In the genomic region with DNA sequence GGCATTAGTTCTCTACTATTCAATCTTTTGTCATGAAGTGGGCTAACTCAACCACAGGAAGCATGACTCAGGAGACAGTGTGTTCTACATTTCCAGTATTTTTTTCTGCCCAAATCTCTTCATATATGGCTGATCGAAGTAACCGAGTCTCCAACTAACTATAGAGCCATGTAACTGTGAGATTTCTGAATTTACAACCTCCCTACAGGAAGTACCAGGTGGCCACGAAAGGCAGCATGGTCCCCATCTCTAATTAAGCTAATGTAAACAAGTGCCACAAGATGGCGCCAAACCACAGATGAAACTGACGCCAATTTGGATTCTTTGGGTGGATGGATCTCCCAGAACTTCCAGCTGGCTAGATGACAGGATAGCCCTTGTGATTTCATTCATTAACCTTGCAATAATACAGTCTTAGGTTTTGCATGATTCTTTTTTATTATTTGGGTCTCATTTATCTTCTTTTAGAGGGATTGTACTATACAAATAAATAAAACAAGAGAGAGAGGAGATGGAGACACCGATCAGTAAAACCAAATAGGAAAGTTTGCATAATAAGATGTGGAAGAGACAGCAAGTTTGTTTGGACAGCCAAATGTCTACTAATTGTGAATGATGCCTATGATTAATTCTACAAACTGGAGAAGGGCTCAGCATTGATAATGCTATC, we compare ENCODE assay signal across 8 cellular contexts. TPM values are rescaled to one million over a fixed set of nuclear protein-coding genes. Genes with fewer than 3 reads are reported as not detected.
DNase-seq lines count a peak whose midpoint lies in the region; ATAC-seq and TF ChIP-seq lines count a peak whose summit lies in the region.

No MANE protein-coding gene starts in this region.

- no peak overlapping the region for H3K27ac ChIP-seq in hepatocyte
- H3K27ac ChIP-seq in smooth muscle cell (ENCODE audit: low read depth): no peak overlapping the region

- no peak overlapping the region for H3K4me2 ChIP-seq in hepatocyte
- no peak overlapping the region for H3K4me2 ChIP-seq in smooth muscle cell

- TF ChIP-seq CTCF in hepatocyte (IDR thresholded peaks at IDR 0.05; ENCODE audit: poor library complexity) (peak; percentile 75), smooth muscle cell (IDR thresholded peaks at IDR 0.05; ENCODE audit: borderline replicate concordance, insufficient read depth, poor library complexity, severe bottlenecking) (peak; percentile 79)

- peak; percentile 90 for ATAC-seq in HG02571 (IDR thresholded peaks at IDR 0.05; ENCODE audit: unreplicated experiment)

- no peaks in the 10 kb centered on the region for H3K9me2 ChIP-seq in hepatocyte (replicated peaks; ENCODE audit: insufficient read depth)

- H4K20me1 ChIP-seq in hepatocyte (ENCODE audit: insufficient read depth, poor library complexity, severe bottlenecking) (no peaks in the 10 kb centered on the region), smooth muscle cell (ENCODE audit: low read depth) (no peaks in the 10 kb centered on the region)

- H3K27me3 ChIP-seq in hepatocyte (no peaks in the 10 kb centered on the region), smooth muscle cell (ENCODE audit: low read depth) (no peaks in the 10 kb centered on the region)

- DNase-seq in NCI-H1436 (lab: John Stamatoyannopoulos, UW) (peak; percentile 52), NCI-H1436 treated with DMSO at 0.1 percent for 48 hours (lab: John Stamatoyannopoulos, UW) (no peak), MV-4-11 (lab: John Stamatoyannopoulos, UW) (peak; percentile 71), T-helper 1 cell (peak; percentile 20 to 78 (median 54)), amniotic stem cell (lab: John Stamatoyannopoulos, UW) (peak; percentile 56), hepatocyte (ENCODE audit: low spot score) (peak; percentile 80), smooth muscle cell (lab: John Stamatoyannopoulos, UW; ENCODE audit: unreplicated experiment) (no peak)

- H2AFZ ChIP-seq in hepatocyte (no peak overlapping the region), smooth muscle cell (ENCODE audit: low read depth) (no peak overlapping the region)

- H3K36me3 ChIP-seq in hepatocyte (replicated peaks; ENCODE audit: insufficient read depth, low read depth) (no peaks in the 10 kb centered on the region), smooth muscle cell (ENCODE audit: low read depth) (no peaks in the 10 kb centered on the region)

- no peak overlapping the region for H3K9ac ChIP-seq in smooth muscle cell (ENCODE audit: low read depth)

- H3K79me2 ChIP-seq in hepatocyte: no peaks in the 10 kb centered on the region
- H3K79me2 ChIP-seq in smooth muscle cell (ENCODE audit: low read depth): no peaks in the 10 kb centered on the region

- no peaks in the 10 kb centered on the region for H3F3A ChIP-seq in smooth muscle cell (ENCODE audit: low read depth)

- H3K4me1 ChIP-seq in hepatocyte (ENCODE audit: insufficient read depth) (no peaks in the 10 kb centered on the region), smooth muscle cell (ENCODE audit: low read depth) (no peaks in the 10 kb centered on the region)

- no peak overlapping the region for H3K4me3 ChIP-seq in hepatocyte
- H3K4me3 ChIP-seq in smooth muscle cell: no peak overlapping the region

- WGBS in hepatocyte (ENCODE audit: low lambda C conversion rate, missing lambda C conversion rate): 32% methylated on average over 6 of the region's 6 CpGs
- 25% methylated on average over 6 of the region's 6 CpGs for WGBS in smooth muscle cell (ENCODE audit: low lambda C conversion rate)

- H3K9me3 ChIP-seq in hepatocyte (ENCODE audit: low read depth) (no peaks in the 10 kb centered on the region), smooth muscle cell (replicated peaks; ENCODE audit: low read depth) (no peaks in the 10 kb centered on the region)

RNA-seq across cellular contexts. Expression of a gene that starts 18.3 kb away (rescaled TPM):
- 0.17 and 1.0 TPM in 2 replicates for total RNA-seq in hepatocyte
- not detected in 2 replicates for polyA plus RNA-seq in hepatocyte
- total RNA-seq in smooth muscle cell: not detected in 2 replicates
- polyA plus RNA-seq in smooth muscle cell: not detected in 2 replicates

Comparison
In these comparisons a context has a peak if more than half of its experiments do, and no peak if none do; other contexts are left out.
1. DNase-seq: peak in NCI-H1436 (single experiment), MV-4-11 (single experiment), T-helper 1 cell (5 of 5), amniotic stem cell (single experiment) and hepatocyte (single experiment); none in NCI-H1436 treated with DMSO at 0.1 percent for 48 hours (single experiment) and smooth muscle cell (single experiment).